1 cellular context compared by ENCODE assay signal in the genomic region with DNA sequence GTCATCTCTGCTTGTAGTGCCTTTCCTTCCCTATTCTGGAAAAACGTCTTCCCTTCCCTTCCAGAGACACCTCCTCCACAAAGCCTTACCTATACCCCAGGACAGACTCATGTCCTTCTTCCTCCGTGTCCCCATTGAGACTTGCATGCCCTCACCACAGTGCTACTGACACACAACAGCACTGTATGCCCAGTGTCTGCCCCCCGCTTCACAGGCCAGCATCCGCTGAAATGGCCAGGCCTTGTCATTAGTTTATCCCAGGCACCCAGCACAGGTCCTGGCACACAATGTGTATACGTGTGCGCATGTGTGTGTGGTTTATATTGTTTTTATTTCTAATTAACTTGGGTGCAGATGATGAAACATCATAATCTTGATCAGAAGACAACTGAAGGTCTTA.
TF ChIP-seq lines count a peak whose summit lies in the region.

No MANE protein-coding gene starts in this region.

TF ChIP-seq in IMR-90, 13 proteins besides CTCF, POLR2A, EP300 and RAD21 (continued from another document):
- TF ChIP-seq, protein P1, sequence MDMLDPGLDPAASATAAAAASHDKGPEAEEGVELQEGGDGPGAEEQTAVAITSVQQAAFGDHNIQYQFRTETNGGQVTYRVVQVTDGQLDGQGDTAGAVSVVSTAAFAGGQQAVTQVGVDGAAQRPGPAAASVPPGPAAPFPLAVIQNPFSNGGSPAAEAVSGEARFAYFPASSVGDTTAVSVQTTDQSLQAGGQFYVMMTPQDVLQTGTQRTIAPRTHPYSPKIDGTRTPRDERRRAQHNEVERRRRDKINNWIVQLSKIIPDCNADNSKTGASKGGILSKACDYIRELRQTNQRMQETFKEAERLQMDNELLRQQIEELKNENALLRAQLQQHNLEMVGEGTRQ (IDR thresholded peaks at IDR 0.05; ENCODE audit: low read depth, low read length): no peak
- TF ChIP-seq FOS (IDR thresholded peaks at IDR 0.05; ENCODE audit: low read depth, low read length): no peak
- TF ChIP-seq NFE2L2 (IDR thresholded peaks at IDR 0.05; ENCODE audit: low read depth, low read length): no peak
- TF ChIP-seq CEBPB (IDR thresholded peaks at IDR 0.05; ENCODE audit: low read depth, low read length): no peak
- TF ChIP-seq, protein P2, sequence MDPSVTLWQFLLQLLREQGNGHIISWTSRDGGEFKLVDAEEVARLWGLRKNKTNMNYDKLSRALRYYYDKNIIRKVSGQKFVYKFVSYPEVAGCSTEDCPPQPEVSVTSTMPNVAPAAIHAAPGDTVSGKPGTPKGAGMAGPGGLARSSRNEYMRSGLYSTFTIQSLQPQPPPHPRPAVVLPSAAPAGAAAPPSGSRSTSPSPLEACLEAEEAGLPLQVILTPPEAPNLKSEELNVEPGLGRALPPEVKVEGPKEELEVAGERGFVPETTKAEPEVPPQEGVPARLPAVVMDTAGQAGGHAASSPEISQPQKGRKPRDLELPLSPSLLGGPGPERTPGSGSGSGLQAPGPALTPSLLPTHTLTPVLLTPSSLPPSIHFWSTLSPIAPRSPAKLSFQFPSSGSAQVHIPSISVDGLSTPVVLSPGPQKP (IDR thresholded peaks at IDR 0.05; ENCODE audit: borderline replicate concordance, low read depth, low read length): no peak
- TF ChIP-seq SMC3 (IDR thresholded peaks at IDR 0.05; ENCODE audit: low read depth, low read length): no peak
- no peak for TF ChIP-seq MAZ (IDR thresholded peaks at IDR 0.05; ENCODE audit: borderline replicate concordance, low read depth, low read length)
- TF ChIP-seq RFX5 (IDR thresholded peaks at IDR 0.05; ENCODE audit: low read depth, low read length): no peak
- TF ChIP-seq MAFK (IDR thresholded peaks at IDR 0.05; ENCODE audit: low read depth, low read length): no peak
